16 cellular contexts compared by ENCODE assay signal in genomic region chr13:29384466-29384865, GRCh38.
DNase-seq lines count a peak whose midpoint lies in the region; ATAC-seq, FAIRE-seq and TF ChIP-seq lines count a peak whose summit lies in the region.
"Had no signal": no experiment of that assay in that cellular context is flagged by ENCODE, and none has a peak within 500 bp of the region (broad histone marks: within the 10 kb centered on the region; RNA-seq: fewer than 3 reads in every experiment).

No MANE protein-coding gene starts in this region.

- CTCF ChIA-PET in K562 (lab: Yijun Ruan, JAX; ENCODE audit: low intra/inter-chr PET ratio) = no interaction called here

- H3K4me2 ChIP-seq in K562 (ENCODE audit: insufficient read depth, low read length) (no peak overlapping the region), neuronal stem cell (ENCODE audit: insufficient read depth, low read length, poor library complexity, severe bottlenecking) (no peak overlapping the region)
- H3K4me2 ChIP-seq: KMS-11 had no signal

- no peaks in the 10 kb centered on the region for H4K20me1 ChIP-seq in K562 (replicated peaks; ENCODE audit: control insufficient read depth, insufficient read depth, low read length)

- BruUV-seq in K562 (replicated peaks; lab: Mats Ljungman, UMichigan) = no TSS peak

- H3K4me3 ChIP-seq in right atrium auricular region (no peak overlapping the region), K562 (no peak overlapping the region), neuronal stem cell (ENCODE audit: low read length in 2 of 2) (no peak overlapping the region), uterus (no peak overlapping the region), kidney (ENCODE audit: low read length in 2 of 2) (no peak overlapping the region), esophagus muscularis mucosa (no peak overlapping the region)

- no peaks in the 10 kb centered on the region for H3K27me3 ChIP-seq in right atrium auricular region
- H3K27me3 ChIP-seq in K562 (ENCODE audit: control insufficient read depth in 2 of 2, insufficient read depth in 2 of 2, low read length in 2 of 2) = peaks cover 0 to 6% of the 10 kb centered on the region in 2 experiments; a peak in 2 of 5 replicates
- H3K27me3 ChIP-seq in neuronal stem cell (ENCODE audit: control insufficient read depth in 3 of 3, insufficient read depth in 3 of 3, low read depth in 1 of 3, low read length in 3 of 3) = no peaks in the 10 kb centered on the region
- H3K27me3 ChIP-seq in uterus = no peaks in the 10 kb centered on the region
- H3K27me3 ChIP-seq in esophagus muscularis mucosa = no peaks in the 10 kb centered on the region

- H3K79me1 ChIP-seq in neuronal stem cell (ENCODE audit: low read depth, low read length) = no peaks in the 10 kb centered on the region

- no peak overlapping the region for H2BK120ac ChIP-seq in neuronal stem cell (ENCODE audit: low read depth, low read length)

- TF ChIP-seq POLR2A in K562 (conservative IDR thresholded peaks at IDR 0.05) = no peak
- no peak for TF ChIP-seq POLR2A in uterus (IDR thresholded peaks at IDR 0.05)
- TF ChIP-seq POLR2A in esophagus muscularis mucosa (IDR thresholded peaks at IDR 0.05; ENCODE audit: low read depth) = no peak

- H3K27ac ChIP-seq in right atrium auricular region = peak overlapping the region in 1 of 2 donors; percentile 48
- H3K27ac ChIP-seq in K562 (ENCODE audit: extremely low read depth, low read depth, low read length) = no peak overlapping the region
- no peak overlapping the region for H3K27ac ChIP-seq in neuronal stem cell (replicated peaks; ENCODE audit: low read length)
- no peak overlapping the region for H3K27ac ChIP-seq in uterus
- H3K27ac ChIP-seq in kidney (ENCODE audit: low read depth in 2 of 2, low read length in 2 of 2) = no peak overlapping the region
- no peak overlapping the region for H3K27ac ChIP-seq in esophagus muscularis mucosa (replicated peaks in 1 of 4)
- H3K27ac ChIP-seq: KMS-11 had no signal

- TF ChIP-seq RAD21 in K562 (CRISPR knock-in tag; conservative IDR thresholded peaks at IDR 0.05 in 1 of 2, IDR thresholded peaks at IDR 0.05 in 1 of 2) = no peak

- H2BK12ac ChIP-seq in neuronal stem cell (ENCODE audit: low read length) = no peak overlapping the region

- FAIRE-seq in K562 (lab: Jason Lieb, UNC) = peak; percentile 82
- FAIRE-seq in kidney (lab: Jason Lieb, UNC) = no peak

- no peaks in the 10 kb centered on the region for H3K9me1 ChIP-seq in K562 (ENCODE audit: control insufficient read depth, insufficient read depth, low read length)

- no peaks in the 10 kb centered on the region for H3K9me3 ChIP-seq in right atrium auricular region
- H3K9me3 ChIP-seq in K562 (replicated peaks; ENCODE audit: control insufficient read depth, insufficient read depth, low read depth, low read length) = no peaks in the 10 kb centered on the region
- no peaks in the 10 kb centered on the region for H3K9me3 ChIP-seq in neuronal stem cell (replicated peaks in 1 of 2; ENCODE audit: control insufficient read depth in 2 of 2, insufficient read depth in 1 of 2, low read depth in 1 of 2, low read length in 2 of 2)
- H3K9me3 ChIP-seq in uterus = no peaks in the 10 kb centered on the region
- H3K9me3 ChIP-seq in kidney (ENCODE audit: control insufficient read depth in 1 of 2, low read length in 2 of 2) = no peaks in the 10 kb centered on the region
- no peaks in the 10 kb centered on the region for H3K9me3 ChIP-seq in esophagus muscularis mucosa

- H3K14ac ChIP-seq in neuronal stem cell (ENCODE audit: low read length) = peak overlapping the region; percentile 10

- H3K9ac ChIP-seq in K562 (ENCODE audit: insufficient read depth in 1 of 2, low read depth in 2 of 2, low read length in 2 of 2) (no peak overlapping the region), neuronal stem cell (ENCODE audit: low read depth, low read length, poor library complexity) (no peak overlapping the region), kidney (ENCODE audit: low read length in 2 of 2) (no peak overlapping the region)
- H3K9ac ChIP-seq: KMS-11 had no signal

- H4K8ac ChIP-seq in neuronal stem cell (ENCODE audit: low read depth, low read length) = no peak overlapping the region

- no peak overlapping the region for H2AK5ac ChIP-seq in neuronal stem cell (ENCODE audit: low read depth, low read length)

- H3K4me1 ChIP-seq in right atrium auricular region = peaks cover 0 to 4% of the 10 kb centered on the region in 2 donors
- H3K4me1 ChIP-seq in K562 (replicated peaks in 1 of 2; ENCODE audit: control insufficient read depth in 2 of 2, insufficient read depth in 2 of 2, low read length in 2 of 2) = peaks cover 0 to 6% of the 10 kb centered on the region in 2 experiments; a peak in 3 of 5 replicates
- no peaks in the 10 kb centered on the region for H3K4me1 ChIP-seq in neuronal stem cell (ENCODE audit: control insufficient read depth in 2 of 2, insufficient read depth in 1 of 2, low read depth in 1 of 2, low read length in 2 of 2)
- H3K4me1 ChIP-seq in uterus = no peaks in the 10 kb centered on the region
- no peaks in the 10 kb centered on the region for H3K4me1 ChIP-seq in kidney (ENCODE audit: control insufficient read depth in 1 of 2, insufficient read depth in 1 of 2, low read depth in 1 of 2, low read length in 2 of 2)
- H3K4me1 ChIP-seq in esophagus muscularis mucosa = no peaks in the 10 kb centered on the region

- no peak overlapping the region for H2BK15ac ChIP-seq in neuronal stem cell (ENCODE audit: low read length)

- H3K79me2 ChIP-seq in K562 (ENCODE audit: control insufficient read depth, insufficient read depth, low read length) = no peaks in the 10 kb centered on the region

- POLR2A ChIA-PET in K562 (lab: Yijun Ruan, JAX) = no interaction called here

- H4K91ac ChIP-seq in neuronal stem cell (ENCODE audit: low read depth, low read length, poor library complexity) = no peak overlapping the region

- no peak for DNase-seq in Right ventricle myocardium inferior (ENCODE audit: missing footprints)
- no peak for DNase-seq in right atrium auricular region (ENCODE audit: low spot score)
- DNase-seq in OCI-M2 (lab: John Stamatoyannopoulos, UW; ENCODE audit: unreplicated experiment) = peak; percentile 19
- DNase-seq in K562 (ENCODE audit: extremely low read depth in 1 of 4, low spot score in 3 of 4) = peak in 2 of 4 experiments; percentile 36 to 53
- no peak for DNase-seq in neuronal stem cell (ENCODE audit: low spot score)
- DNase-seq in uterus = no peak
- no peak for DNase-seq in kidney
- no peak for DNase-seq in esophagus muscularis mucosa (ENCODE audit: extremely low spot score)
- DNase-seq: CD8-positive, alpha-beta T cell; EL; H7; MM.1S; NCI-H1930; NCI-H524 treated with DMSO at 0.1 percent for 48 hours; SW 1271 had no signal

- in situ Hi-C loops in K562 (cut with MboI) = no loop called here

- H2AFZ ChIP-seq in K562 (ENCODE audit: low read depth, low read length) = no peak overlapping the region
- H2AFZ ChIP-seq in neuronal stem cell (ENCODE audit: low read length) = no peak overlapping the region

- H2BK5ac ChIP-seq in neuronal stem cell (ENCODE audit: low read length) = no peak overlapping the region

- intact Hi-C loops in Right ventricle myocardium inferior (cut with DNase I) = loop anchor here (10.0 kb wide), 1 partner anchor 90 kb away; no protein-coding TSS in a partner anchor
- intact Hi-C loops in K562 (cut with micrococcal nuclease) = no loop called here
- intact Hi-C loops in uterus (cut with DNase I; ENCODE audit: low total_unique reads) = no loop called here
- intact Hi-C loops in kidney (cut with DNase I) = no loop called here
- intact Hi-C loops in esophagus muscularis mucosa (cut with DNase I) = no loop called here

- 0% methylated on average over 3 of the region's 3 CpGs for WGBS in K562 (ENCODE audit: insufficient coverage, low coverage, missing lambda C conversion rate)
- no CpG with 5 or more reads among the region's 3 CpGs for WGBS in neuronal stem cell (ENCODE audit: extremely low coverage in 2 of 2, insufficient read length in 2 of 2, insufficient replicate concordance in 1 of 2), 2 donors
- 36% methylated on average over 3 of the region's 3 CpGs for WGBS in esophagus muscularis mucosa

- TF ChIP-seq CTCF in right atrium auricular region (IDR thresholded peaks at IDR 0.05) (no peak), K562 (IDR thresholded peaks at IDR 0.05 in 2 of 3, conservative IDR thresholded peaks at IDR 0.05 in 1 of 3; ENCODE audit: insufficient read depth in 2 of 3, low read depth in 1 of 3, low read length in 3 of 3) (no peak), uterus (IDR thresholded peaks at IDR 0.05) (no peak), kidney (IDR thresholded peaks at IDR 0.05; ENCODE audit: borderline replicate concordance, extremely low read depth, insufficient read depth) (no peak), esophagus muscularis mucosa (IDR thresholded peaks at IDR 0.05) (no peak)

- H3K23ac ChIP-seq in neuronal stem cell (ENCODE audit: low read depth, low read length, poor library complexity) = no peak overlapping the region

- no peak overlapping the region for H3K4ac ChIP-seq in neuronal stem cell (ENCODE audit: low read length)

- H3K36me3 ChIP-seq in right atrium auricular region (no peaks in the 10 kb centered on the region), K562 (ENCODE audit: control insufficient read depth, insufficient read depth, low read length) (no peaks in the 10 kb centered on the region), neuronal stem cell (replicated peaks in 1 of 2; ENCODE audit: control insufficient read depth in 2 of 2, insufficient read depth in 2 of 2, low read length in 2 of 2) (no peaks in the 10 kb centered on the region), uterus (no peaks in the 10 kb centered on the region), kidney (ENCODE audit: control insufficient read depth in 1 of 2, insufficient read depth in 2 of 2, low read length in 2 of 2) (no peaks in the 10 kb centered on the region), esophagus muscularis mucosa (no peaks in the 10 kb centered on the region)

- ATAC-seq in Right ventricle myocardium inferior = peak; percentile 94
- ATAC-seq in K562 = peak; percentile 63
- ATAC-seq: CD8-positive, alpha-beta T cell had no signal

- no peak overlapping the region for H3K18ac ChIP-seq in neuronal stem cell (ENCODE audit: low read length)

- no peak for TF ChIP-seq EP300 in K562 (IDR thresholded peaks at IDR 0.05; ENCODE audit: low read length)
- TF ChIP-seq EP300 in esophagus muscularis mucosa (IDR thresholded peaks at IDR 0.05) = no peak

TF ChIP-seq in K562, 482 proteins besides CTCF, POLR2A, EP300 and RAD21 (continues in another document):
- TF ChIP-seq CBFA2T2 (conservative IDR thresholded peaks at IDR 0.05) (peak; percentile 76), TAL1 (IDR thresholded peaks at IDR 0.05) (peak; percentile 70; the same call in 1 of the 2 replicates), NCOR1 (IDR thresholded peaks at IDR 0.05) (peak; percentile 70), ZNF511 (CRISPR knock-in tag; IDR thresholded peaks at IDR 0.05) (no peak), TRIM24 (IDR thresholded peaks at IDR 0.05) (peak; percentile 38 to 59; a peak in 1 of 4 replicates)
